In the genomic region with DNA sequence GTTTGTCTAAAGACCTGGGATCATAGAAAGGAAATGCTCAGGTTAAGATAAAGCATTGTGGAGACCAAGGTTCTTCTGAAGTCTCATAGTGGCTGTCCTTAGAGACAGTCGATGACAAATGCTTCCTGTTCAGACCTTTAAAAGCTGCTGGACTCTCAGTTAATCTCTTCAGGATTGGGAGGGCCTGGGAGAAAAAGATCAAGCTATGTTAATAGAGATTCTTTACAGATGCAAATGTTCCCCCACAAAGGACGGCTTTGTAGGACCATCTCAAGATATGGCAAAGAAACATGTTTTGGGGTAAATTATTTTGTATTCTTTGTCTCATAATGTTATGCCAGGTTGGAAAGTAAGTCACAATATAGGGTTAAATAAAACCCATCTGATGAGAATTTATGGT, we compare ENCODE assay signal across 35 cellular contexts.
"Had no signal": no experiment of that assay in that cellular context is flagged by ENCODE, and none has a peak within 500 bp of the region (broad histone marks: within the 10 kb centered on the region; RNA-seq: fewer than 3 reads in every experiment).

No MANE protein-coding gene starts in this region.

- H3K27me3 ChIP-seq: adrenal gland, body of pancreas, gastroesophageal sphincter had no signal

- H3K27ac ChIP-seq: adrenal gland, body of pancreas, epithelial cell of prostate, esophagus squamous epithelium, gastroesophageal sphincter, heart right ventricle, VCaP had no signal

- H3K4me1 Mint-ChIP-seq: activated B cell treated with CpG ODN at 0.5 μM for 24 hours; activated CD8-positive, alpha-beta memory T cell treated with anti-CD3 and anti-CD28 coated beads, Interleukin-2, amount 10 ng/mL, durations not matched to agents 7 days and 5 days; activated naive CD4-positive, alpha-beta T cell treated with anti-CD3 and anti-CD28 coated beads, Interleukin-2, amount 50 U/mL, for 24 hours had no signal

- H3K27me3 Mint-ChIP-seq: activated naive CD4-positive, alpha-beta T cell treated with anti-CD3 and anti-CD28 coated beads, Interleukin-2, amount 50 U/mL, for 24 hours had no signal

- H3K4me1 ChIP-seq: adrenal gland, body of pancreas, esophagus squamous epithelium, gastroesophageal sphincter, heart right ventricle had no signal

- H3K4me3 ChIP-seq: adrenal gland, body of pancreas, esophagus squamous epithelium, gastroesophageal sphincter, heart right ventricle had no signal

- H3K9me3 Mint-ChIP-seq: activated B cell treated with CpG ODN at 0.5 μM for 24 hours; activated CD8-positive, alpha-beta T cell treated with anti-CD3 and anti-CD28 coated beads for 36 hours; activated naive CD4-positive, alpha-beta T cell treated with anti-CD3 and anti-CD28 coated beads for 36 hours; activated naive CD4-positive, alpha-beta T cell treated with anti-CD3 and anti-CD28 coated beads, Interleukin-2, amount 50 U/mL, for 24 hours; activated naive CD8-positive, alpha-beta T cell treated with anti-CD3 and anti-CD28 coated beads for 36 hours; activated naive CD8-positive, alpha-beta T cell treated with anti-CD3 and anti-CD28 coated beads, Interleukin-2, amount 50 U/mL, for 24 hours; activated T-helper 1 cell treated with anti-CD3 and anti-CD28 coated beads, Interleukin-12 subunit alpha, Interleukin-12 subunit beta, Interleukin-2, Interleukin-4 antibody, amounts not matched to agents 30 ng/mL and 10 ng/mL and 1 ng/mL, durations not matched to agents 14 hours and 24 hours and 36 hours; activated T-helper 2 cell treated with anti-CD3 and anti-CD28 coated beads, Interferon-gamma antibody, Interleukin-2, Interleukin-4, amounts not matched to agents 10 μg/mL and 5 μg/mL and 100 μg/mL, durations not matched to agents 14 hours and 24 hours and 36 hours; effector memory CD8-positive, alpha-beta T cell had no signal

- H3K36me3 ChIP-seq: adrenal gland, esophagus squamous epithelium, heart right ventricle had no signal

- ATAC-seq: activated CD4-positive, CD25-positive, alpha-beta regulatory T cell treated with anti-CD3 and anti-CD28 coated beads, Interleukin-2, amount 50 U/mL, for 24 hours; activated CD8-positive, alpha-beta memory T cell treated with anti-CD3 and anti-CD28 coated beads, Interleukin-2, amount 10 ng/mL, durations not matched to agents 7 days and 5 days; activated CD8-positive, alpha-beta T cell treated with anti-CD3 and anti-CD28 coated beads for 36 hours; activated naive CD8-positive, alpha-beta T cell treated with anti-CD3 and anti-CD28 coated beads, Interleukin-2, amount 50 U/mL, for 24 hours; body of pancreas; effector memory CD8-positive, alpha-beta T cell; gastroesophageal sphincter; heart right ventricle had no signal

- H3K9me3 ChIP-seq: adrenal gland, body of pancreas, esophagus squamous epithelium, gastroesophageal sphincter, heart right ventricle had no signal

- DNase-seq: activated B cell treated with CpG ODN at 0.5 μM for 24 hours; activated CD4-positive, alpha-beta T cell treated with anti-CD3 and anti-CD28 coated beads for 48 hours; activated CD4-positive, alpha-beta T cell treated with anti-CD3 and anti-CD28 coated beads, Interleukin-2, amount 50 U/mL, for 1 hour; activated CD4-positive, alpha-beta T cell treated with anti-CD3 and anti-CD28 coated beads, Interleukin-2, amount 50 U/mL, for 48 hours; activated CD8-positive, alpha-beta memory T cell treated with anti-CD3 and anti-CD28 coated beads, Interleukin-2, amount 10 ng/mL, durations not matched to agents 7 days and 5 days; activated CD8-positive, alpha-beta memory T cell treated with anti-CD3 and anti-CD28 coated beads, Interleukin-2, amount 50 U/mL, for 4 hours; activated CD8-positive, alpha-beta T cell treated with anti-CD3 and anti-CD28 coated beads for 36 hours; activated effector memory CD4-positive, alpha-beta T cell treated with anti-CD3 and anti-CD28 coated beads, Interleukin-2, amount 50 U/mL, for 16 hours; activated naive CD4-positive, alpha-beta T cell treated with anti-CD3 and anti-CD28 coated beads for 36 hours; activated naive CD8-positive, alpha-beta T cell treated with anti-CD3 and anti-CD28 coated beads for 36 hours; activated naive CD8-positive, alpha-beta T cell treated with anti-CD3 and anti-CD28 coated beads, Interleukin-2, amount 50 U/mL, for 24 hours; activated T-cell treated with anti-CD3 and anti-CD28 coated beads, Interleukin-2, amount 50 U/mL, for 48 hours; amygdala; caudate nucleus; cortex of kidney; dermis blood vessel endothelial cell; effector CD4-positive, alpha-beta T cell; effector memory CD8-positive, alpha-beta T cell; esophagus squamous epithelium; foreskin melanocyte; heart right ventricle; T-helper 2 cell had no signal

- H3K27ac Mint-ChIP-seq: activated B cell treated with CpG ODN at 0.5 μM for 24 hours; activated CD8-positive, alpha-beta memory T cell treated with anti-CD3 and anti-CD28 coated beads, Interleukin-2, amount 10 ng/mL, durations not matched to agents 7 days and 5 days; activated CD8-positive, alpha-beta T cell treated with anti-CD3 and anti-CD28 coated beads for 36 hours; activated naive CD4-positive, alpha-beta T cell treated with anti-CD3 and anti-CD28 coated beads for 36 hours; activated naive CD4-positive, alpha-beta T cell treated with anti-CD3 and anti-CD28 coated beads, Interleukin-2, amount 50 U/mL, for 24 hours; activated naive CD8-positive, alpha-beta T cell treated with anti-CD3 and anti-CD28 coated beads for 36 hours; activated naive CD8-positive, alpha-beta T cell treated with anti-CD3 and anti-CD28 coated beads, Interleukin-2, amount 50 U/mL, for 24 hours; activated T-helper 1 cell treated with anti-CD3 and anti-CD28 coated beads, Interleukin-12 subunit alpha, Interleukin-12 subunit beta, Interleukin-2, Interleukin-4 antibody, amounts not matched to agents 30 ng/mL and 10 ng/mL and 1 ng/mL, durations not matched to agents 14 hours and 24 hours and 36 hours; activated T-helper 2 cell treated with anti-CD3 and anti-CD28 coated beads, Interferon-gamma antibody, Interleukin-2, Interleukin-4, amounts not matched to agents 10 μg/mL and 5 μg/mL and 100 μg/mL, durations not matched to agents 14 hours and 24 hours and 36 hours; effector memory CD8-positive, alpha-beta T cell had no signal

- FAIRE-seq: colon, endometrium, endothelial cell of umbilical vein, TTC549 had no signal

- H3K36me3 Mint-ChIP-seq: activated CD8-positive, alpha-beta memory T cell treated with anti-CD3 and anti-CD28 coated beads, Interleukin-2, amount 10 ng/mL, durations not matched to agents 7 days and 5 days; activated naive CD4-positive, alpha-beta T cell treated with anti-CD3 and anti-CD28 coated beads, Interleukin-2, amount 50 U/mL, for 24 hours; activated naive CD8-positive, alpha-beta T cell treated with anti-CD3 and anti-CD28 coated beads for 36 hours had no signal

- H3K4me3 Mint-ChIP-seq: activated B cell treated with CpG ODN at 0.5 μM for 24 hours; activated CD8-positive, alpha-beta memory T cell treated with anti-CD3 and anti-CD28 coated beads, Interleukin-2, amount 10 ng/mL, durations not matched to agents 7 days and 5 days; activated CD8-positive, alpha-beta T cell treated with anti-CD3 and anti-CD28 coated beads for 36 hours; activated naive CD4-positive, alpha-beta T cell treated with anti-CD3 and anti-CD28 coated beads for 36 hours; activated naive CD4-positive, alpha-beta T cell treated with anti-CD3 and anti-CD28 coated beads, Interleukin-2, amount 50 U/mL, for 24 hours; activated naive CD8-positive, alpha-beta T cell treated with anti-CD3 and anti-CD28 coated beads for 36 hours; activated naive CD8-positive, alpha-beta T cell treated with anti-CD3 and anti-CD28 coated beads, Interleukin-2, amount 50 U/mL, for 24 hours; activated T-helper 1 cell treated with anti-CD3 and anti-CD28 coated beads, Interleukin-12 subunit alpha, Interleukin-12 subunit beta, Interleukin-2, Interleukin-4 antibody, amounts not matched to agents 30 ng/mL and 10 ng/mL and 1 ng/mL, durations not matched to agents 14 hours and 24 hours and 36 hours; effector memory CD8-positive, alpha-beta T cell had no signal
